ENCODE assay signal across 1 cellular context in the genomic region with DNA sequence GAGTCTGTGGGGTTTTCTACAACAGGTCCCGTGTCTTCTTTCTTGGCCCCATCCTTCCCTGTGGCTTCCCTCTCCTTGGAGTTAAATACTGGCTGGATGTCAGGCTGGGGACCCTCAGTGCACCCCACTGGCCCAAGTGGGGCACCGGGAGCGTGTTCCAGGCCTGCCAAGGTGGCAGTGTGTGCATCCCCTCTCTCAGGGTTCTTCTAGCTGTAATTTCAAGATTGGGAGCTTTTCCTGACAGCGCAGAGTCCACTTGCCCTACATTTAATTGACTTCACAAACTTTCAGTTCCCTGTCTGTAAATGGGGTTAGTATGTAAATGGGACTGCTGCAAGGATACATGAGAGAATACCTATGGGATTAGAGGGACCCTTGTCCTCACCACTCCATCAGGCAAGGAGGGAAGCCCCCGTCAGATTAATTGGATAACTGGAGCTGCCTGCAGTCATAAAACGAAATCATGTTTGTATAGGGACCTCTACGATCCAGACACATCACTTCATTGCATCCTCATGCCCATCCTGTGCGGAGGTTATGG.
TF ChIP-seq lines count a peak whose summit lies in the region.

No MANE protein-coding gene starts in this region.

TF ChIP-seq in HepG2, 621 proteins besides CTCF, POLR2A, EP300 and RAD21 (continued from another document and continues in another):
- TF ChIP-seq, protein P1, sequence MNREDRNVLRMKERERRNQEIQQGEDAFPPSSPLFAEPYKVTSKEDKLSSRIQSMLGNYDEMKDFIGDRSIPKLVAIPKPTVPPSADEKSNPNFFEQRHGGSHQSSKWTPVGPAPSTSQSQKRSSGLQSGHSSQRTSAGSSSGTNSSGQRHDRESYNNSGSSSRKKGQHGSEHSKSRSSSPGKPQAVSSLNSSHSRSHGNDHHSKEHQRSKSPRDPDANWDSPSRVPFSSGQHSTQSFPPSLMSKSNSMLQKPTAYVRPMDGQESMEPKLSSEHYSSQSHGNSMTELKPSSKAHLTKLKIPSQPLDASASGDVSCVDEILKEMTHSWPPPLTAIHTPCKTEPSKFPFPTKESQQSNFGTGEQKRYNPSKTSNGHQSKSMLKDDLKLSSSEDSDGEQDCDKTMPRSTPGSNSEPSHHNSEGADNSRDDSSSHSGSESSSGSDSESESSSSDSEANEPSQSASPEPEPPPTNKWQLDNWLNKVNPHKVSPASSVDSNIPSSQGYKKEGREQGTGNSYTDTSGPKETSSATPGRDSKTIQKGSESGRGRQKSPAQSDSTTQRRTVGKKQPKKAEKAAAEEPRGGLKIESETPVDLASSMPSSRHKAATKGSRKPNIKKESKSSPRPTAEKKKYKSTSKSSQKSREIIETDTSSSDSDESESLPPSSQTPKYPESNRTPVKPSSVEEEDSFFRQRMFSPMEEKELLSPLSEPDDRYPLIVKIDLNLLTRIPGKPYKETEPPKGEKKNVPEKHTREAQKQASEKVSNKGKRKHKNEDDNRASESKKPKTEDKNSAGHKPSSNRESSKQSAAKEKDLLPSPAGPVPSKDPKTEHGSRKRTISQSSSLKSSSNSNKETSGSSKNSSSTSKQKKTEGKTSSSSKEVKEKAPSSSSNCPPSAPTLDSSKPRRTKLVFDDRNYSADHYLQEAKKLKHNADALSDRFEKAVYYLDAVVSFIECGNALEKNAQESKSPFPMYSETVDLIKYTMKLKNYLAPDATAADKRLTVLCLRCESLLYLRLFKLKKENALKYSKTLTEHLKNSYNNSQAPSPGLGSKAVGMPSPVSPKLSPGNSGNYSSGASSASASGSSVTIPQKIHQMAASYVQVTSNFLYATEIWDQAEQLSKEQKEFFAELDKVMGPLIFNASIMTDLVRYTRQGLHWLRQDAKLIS (CRISPR knock-in tag; IDR thresholded peaks at IDR 0.05): peak; percentile 66; the same call in 1 of the 2 replicates
- TF ChIP-seq, protein P2, sequence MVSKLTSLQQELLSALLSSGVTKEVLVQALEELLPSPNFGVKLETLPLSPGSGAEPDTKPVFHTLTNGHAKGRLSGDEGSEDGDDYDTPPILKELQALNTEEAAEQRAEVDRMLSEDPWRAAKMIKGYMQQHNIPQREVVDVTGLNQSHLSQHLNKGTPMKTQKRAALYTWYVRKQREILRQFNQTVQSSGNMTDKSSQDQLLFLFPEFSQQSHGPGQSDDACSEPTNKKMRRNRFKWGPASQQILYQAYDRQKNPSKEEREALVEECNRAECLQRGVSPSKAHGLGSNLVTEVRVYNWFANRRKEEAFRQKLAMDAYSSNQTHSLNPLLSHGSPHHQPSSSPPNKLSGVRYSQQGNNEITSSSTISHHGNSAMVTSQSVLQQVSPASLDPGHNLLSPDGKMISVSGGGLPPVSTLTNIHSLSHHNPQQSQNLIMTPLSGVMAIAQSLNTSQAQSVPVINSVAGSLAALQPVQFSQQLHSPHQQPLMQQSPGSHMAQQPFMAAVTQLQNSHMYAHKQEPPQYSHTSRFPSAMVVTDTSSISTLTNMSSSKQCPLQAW (CRISPR knock-in tag; IDR thresholded peaks at IDR 0.05): 0 out of 2 replicates have a peak, but pooled peaks have one; percentile 6
- 0 out of 2 replicates have a peak, but pooled peaks have one; percentile 5 for TF ChIP-seq ZNF543 (CRISPR knock-in tag; IDR thresholded peaks at IDR 0.05)
- TF ChIP-seq AGO2 (optimal IDR thresholded peaks at IDR 0.05; ENCODE audit: low read depth, low read length): peak; percentile 45
- TF ChIP-seq, protein P3, sequence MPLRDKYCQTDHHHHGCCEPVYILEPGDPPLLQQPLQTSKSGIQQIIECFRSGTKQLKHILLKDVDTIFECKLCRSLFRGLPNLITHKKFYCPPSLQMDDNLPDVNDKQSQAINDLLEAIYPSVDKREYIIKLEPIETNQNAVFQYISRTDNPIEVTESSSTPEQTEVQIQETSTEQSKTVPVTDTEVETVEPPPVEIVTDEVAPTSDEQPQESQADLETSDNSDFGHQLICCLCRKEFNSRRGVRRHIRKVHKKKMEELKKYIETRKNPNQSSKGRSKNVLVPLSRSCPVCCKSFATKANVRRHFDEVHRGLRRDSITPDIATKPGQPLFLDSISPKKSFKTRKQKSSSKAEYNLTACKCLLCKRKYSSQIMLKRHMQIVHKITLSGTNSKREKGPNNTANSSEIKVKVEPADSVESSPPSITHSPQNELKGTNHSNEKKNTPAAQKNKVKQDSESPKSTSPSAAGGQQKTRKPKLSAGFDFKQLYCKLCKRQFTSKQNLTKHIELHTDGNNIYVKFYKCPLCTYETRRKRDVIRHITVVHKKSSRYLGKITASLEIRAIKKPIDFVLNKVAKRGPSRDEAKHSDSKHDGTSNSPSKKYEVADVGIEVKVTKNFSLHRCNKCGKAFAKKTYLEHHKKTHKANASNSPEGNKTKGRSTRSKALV (CRISPR knock-in tag; IDR thresholded peaks at IDR 0.05): no peak
- TF ChIP-seq ASH2L (IDR thresholded peaks at IDR 0.05; ENCODE audit: insufficient read length, low read depth, low read length): peak; percentile 11
- no peak; the same call in 1 of the 2 replicates for TF ChIP-seq BRF2 (CRISPR knock-in tag; IDR thresholded peaks at IDR 0.05)
- TF ChIP-seq ZNF30 (CRISPR knock-in tag; IDR thresholded peaks at IDR 0.05): no peak
- 0 out of 2 replicates have a peak, but pooled peaks have one; percentile 56 for TF ChIP-seq MTF2 (CRISPR knock-in tag; IDR thresholded peaks at IDR 0.05; ENCODE audit: borderline replicate concordance)
- TF ChIP-seq ZNF10 (CRISPR knock-in tag; IDR thresholded peaks at IDR 0.05; ENCODE audit: borderline replicate concordance, low read depth): no peak
- TF ChIP-seq ZNF572 (CRISPR knock-in tag; IDR thresholded peaks at IDR 0.05): 0 out of 2 replicates have a peak, but pooled peaks have one; percentile 16
- peak; percentile 26 for TF ChIP-seq ZEB1 (IDR thresholded peaks at IDR 0.05; ENCODE audit: insufficient replicate concordance, low read depth)
- TF ChIP-seq, protein P4, sequence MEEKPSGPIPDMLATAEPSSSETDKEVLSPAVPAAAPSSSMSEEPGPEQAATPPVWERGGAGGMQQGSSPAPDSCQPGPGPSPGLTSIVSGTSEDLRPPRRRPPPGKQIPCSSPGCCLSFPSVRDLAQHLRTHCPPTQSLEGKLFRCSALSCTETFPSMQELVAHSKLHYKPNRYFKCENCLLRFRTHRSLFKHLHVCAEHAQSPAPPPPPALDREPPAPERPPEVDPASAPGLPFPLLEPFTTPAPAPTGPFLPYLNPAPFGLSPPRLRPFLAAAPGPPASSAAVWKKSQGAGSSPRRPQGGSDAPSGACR (CRISPR knock-in tag; IDR thresholded peaks at IDR 0.05): no peak
- no peak for TF ChIP-seq ZBTB21 (CRISPR knock-in tag; IDR thresholded peaks at IDR 0.05)
- TF ChIP-seq MXD1 (CRISPR knock-in tag; IDR thresholded peaks at IDR 0.05): no peak
- TF ChIP-seq ZFP1 (CRISPR knock-in tag; IDR thresholded peaks at IDR 0.05): no peak
- 0 out of 2 replicates have a peak, but pooled peaks have one; percentile 2 for TF ChIP-seq ZBTB4 (CRISPR knock-in tag; IDR thresholded peaks at IDR 0.05; ENCODE audit: borderline replicate concordance)
- TF ChIP-seq ATF1 (CRISPR knock-in tag; IDR thresholded peaks at IDR 0.05): 0 out of 2 replicates have a peak, but pooled peaks have one; percentile 5
- TF ChIP-seq, protein P5, sequence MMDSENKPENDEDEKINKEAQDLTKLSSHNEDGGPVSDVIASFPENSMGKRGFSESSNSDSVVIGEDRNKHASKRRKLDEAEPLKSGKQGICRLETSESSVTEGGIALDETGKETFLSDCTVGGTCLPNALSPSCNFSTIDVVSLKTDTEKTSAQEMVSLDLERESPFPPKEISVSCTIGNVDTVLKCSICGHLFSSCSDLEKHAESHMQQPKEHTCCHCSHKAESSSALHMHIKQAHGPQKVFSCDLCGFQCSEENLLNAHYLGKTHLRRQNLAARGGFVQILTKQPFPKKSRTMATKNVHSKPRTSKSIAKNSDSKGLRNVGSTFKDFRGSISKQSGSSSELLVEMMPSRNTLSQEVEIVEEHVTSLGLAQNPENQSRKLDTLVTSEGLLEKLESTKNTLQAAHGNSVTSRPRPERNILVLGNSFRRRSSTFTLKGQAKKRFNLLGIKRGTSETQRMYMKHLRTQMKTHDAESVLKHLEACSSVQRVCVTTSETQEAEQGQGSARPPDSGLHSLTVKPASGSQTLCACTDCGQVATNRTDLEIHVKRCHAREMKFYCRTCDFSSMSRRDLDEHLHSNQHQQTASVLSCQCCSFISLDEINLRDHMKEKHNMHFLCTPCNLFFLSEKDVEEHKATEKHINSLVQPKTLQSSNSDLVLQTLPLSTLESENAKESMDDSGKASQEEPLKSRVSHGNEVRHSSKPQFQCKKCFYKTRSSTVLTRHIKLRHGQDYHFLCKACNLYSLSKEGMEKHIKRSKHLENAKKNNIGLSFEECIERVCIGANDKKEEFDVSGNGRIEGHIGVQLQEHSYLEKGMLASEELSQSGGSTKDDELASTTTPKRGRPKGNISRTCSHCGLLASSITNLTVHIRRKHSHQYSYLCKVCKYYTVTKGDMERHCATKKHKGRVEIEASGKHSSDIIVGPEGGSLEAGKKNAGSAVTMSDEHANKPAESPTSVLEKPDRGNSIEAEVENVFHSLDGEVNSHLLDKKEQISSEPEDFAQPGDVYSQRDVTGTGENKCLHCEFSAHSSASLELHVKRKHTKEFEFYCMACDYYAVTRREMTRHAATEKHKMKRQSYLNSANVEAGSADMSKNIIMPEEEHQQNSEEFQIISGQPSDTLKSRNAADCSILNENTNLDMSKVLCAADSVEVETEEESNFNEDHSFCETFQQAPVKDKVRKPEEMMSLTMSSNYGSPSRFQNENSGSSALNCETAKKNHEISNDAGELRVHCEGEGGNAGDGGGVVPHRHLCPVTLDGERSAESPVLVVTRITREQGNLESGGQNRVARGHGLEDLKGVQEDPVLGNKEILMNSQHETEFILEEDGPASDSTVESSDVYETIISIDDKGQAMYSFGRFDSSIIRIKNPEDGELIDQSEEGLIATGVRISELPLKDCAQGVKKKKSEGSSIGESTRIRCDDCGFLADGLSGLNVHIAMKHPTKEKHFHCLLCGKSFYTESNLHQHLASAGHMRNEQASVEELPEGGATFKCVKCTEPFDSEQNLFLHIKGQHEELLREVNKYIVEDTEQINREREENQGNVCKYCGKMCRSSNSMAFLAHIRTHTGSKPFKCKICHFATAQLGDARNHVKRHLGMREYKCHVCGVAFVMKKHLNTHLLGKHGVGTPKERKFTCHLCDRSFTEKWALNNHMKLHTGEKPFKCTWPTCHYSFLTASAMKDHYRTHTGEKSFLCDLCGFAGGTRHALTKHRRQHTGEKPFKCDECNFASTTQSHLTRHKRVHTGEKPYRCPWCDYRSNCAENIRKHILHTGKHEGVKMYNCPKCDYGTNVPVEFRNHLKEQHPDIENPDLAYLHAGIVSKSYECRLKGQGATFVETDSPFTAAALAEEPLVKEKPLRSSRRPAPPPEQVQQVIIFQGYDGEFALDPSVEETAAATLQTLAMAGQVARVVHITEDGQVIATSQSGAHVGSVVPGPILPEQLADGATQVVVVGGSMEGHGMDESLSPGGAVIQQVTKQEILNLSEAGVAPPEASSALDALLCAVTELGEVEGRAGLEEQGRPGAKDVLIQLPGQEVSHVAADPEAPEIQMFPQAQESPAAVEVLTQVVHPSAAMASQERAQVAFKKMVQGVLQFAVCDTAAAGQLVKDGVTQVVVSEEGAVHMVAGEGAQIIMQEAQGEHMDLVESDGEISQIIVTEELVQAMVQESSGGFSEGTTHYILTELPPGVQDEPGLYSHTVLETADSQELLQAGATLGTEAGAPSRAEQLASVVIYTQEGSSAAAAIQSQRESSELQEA (CRISPR knock-in tag; IDR thresholded peaks at IDR 0.05; ENCODE audit: not compliant biosample characterization): peak; percentile 15
- TF ChIP-seq ZMYM2 (CRISPR knock-in tag; IDR thresholded peaks at IDR 0.05): peak; percentile 3; the same call in 1 of the 2 replicates
- no peak for TF ChIP-seq TOPORS (CRISPR knock-in tag; IDR thresholded peaks at IDR 0.05)
- peak; percentile 48 for TF ChIP-seq RBM22 (optimal IDR thresholded peaks at IDR 0.05; ENCODE audit: low read length)
- TF ChIP-seq ARNT2 (CRISPR knock-in tag; IDR thresholded peaks at IDR 0.05; ENCODE audit: low read depth): peak; percentile 31; the same call in 1 of the 2 replicates
- TF ChIP-seq, protein P6, sequence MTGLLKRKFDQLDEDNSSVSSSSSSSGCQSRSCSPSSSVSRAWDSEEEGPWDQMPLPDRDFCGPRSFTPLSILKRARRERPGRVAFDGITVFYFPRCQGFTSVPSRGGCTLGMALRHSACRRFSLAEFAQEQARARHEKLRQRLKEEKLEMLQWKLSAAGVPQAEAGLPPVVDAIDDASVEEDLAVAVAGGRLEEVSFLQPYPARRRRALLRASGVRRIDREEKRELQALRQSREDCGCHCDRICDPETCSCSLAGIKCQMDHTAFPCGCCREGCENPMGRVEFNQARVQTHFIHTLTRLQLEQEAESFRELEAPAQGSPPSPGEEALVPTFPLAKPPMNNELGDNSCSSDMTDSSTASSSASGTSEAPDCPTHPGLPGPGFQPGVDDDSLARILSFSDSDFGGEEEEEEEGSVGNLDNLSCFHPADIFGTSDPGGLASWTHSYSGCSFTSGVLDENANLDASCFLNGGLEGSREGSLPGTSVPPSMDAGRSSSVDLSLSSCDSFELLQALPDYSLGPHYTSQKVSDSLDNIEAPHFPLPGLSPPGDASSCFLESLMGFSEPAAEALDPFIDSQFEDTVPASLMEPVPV (CRISPR knock-in tag; IDR thresholded peaks at IDR 0.05): 0 out of 2 replicates have a peak, but pooled peaks have one; percentile 2
- no peak for TF ChIP-seq HOXA5 (CRISPR knock-in tag; IDR thresholded peaks at IDR 0.05)
